In genomic region chr1:94068831-94069648, GRCh38 we compare ENCODE assay signal across 1 cellular context.
TF ChIP-seq lines count a peak whose summit lies in the region.

No MANE protein-coding gene starts in this region.

TF ChIP-seq in HepG2, 621 proteins besides CTCF, POLR2A, EP300 and RAD21 (continued from another document and continues in another):
- no peak for TF ChIP-seq TIGD3 (CRISPR knock-in tag; IDR thresholded peaks at IDR 0.05; ENCODE audit: borderline replicate concordance)
- peak; percentile 40; the same call in 1 of the 2 replicates for TF ChIP-seq RXRA (CRISPR knock-in tag; IDR thresholded peaks at IDR 0.05)
- peak; percentile 59; the same call in 1 of the 2 replicates for TF ChIP-seq PPARG (CRISPR knock-in tag; conservative IDR thresholded peaks at IDR 0.05)
- peak; percentile 46; the same call in 1 of the 2 replicates for TF ChIP-seq ZNF784 (CRISPR knock-in tag; IDR thresholded peaks at IDR 0.05; ENCODE audit: borderline replicate concordance)
- no peak for TF ChIP-seq TCF12 (IDR thresholded peaks at IDR 0.05)
- TF ChIP-seq TCF12 (CRISPR knock-in tag; IDR thresholded peaks at IDR 0.05), result no peak
- no peak for TF ChIP-seq ZFAT (CRISPR knock-in tag; conservative IDR thresholded peaks at IDR 0.05)
- TF ChIP-seq PRDM4 (CRISPR knock-in tag; IDR thresholded peaks at IDR 0.05; ENCODE audit: borderline replicate concordance), result no peak
- TF ChIP-seq ZNF577 (CRISPR knock-in tag; IDR thresholded peaks at IDR 0.05; ENCODE audit: borderline replicate concordance, low read depth), result no peak
- no peak for TF ChIP-seq PHF8 (CRISPR knock-in tag; IDR thresholded peaks at IDR 0.05)
- no peak for TF ChIP-seq RBM22 (optimal IDR thresholded peaks at IDR 0.05; ENCODE audit: low read length)
- no peak for TF ChIP-seq KMT2B (CRISPR knock-in tag; IDR thresholded peaks at IDR 0.05)
- TF ChIP-seq ZNF160 (CRISPR knock-in tag; IDR thresholded peaks at IDR 0.05), result 0 out of 2 replicates have a peak, but pooled peaks have one; percentile 7
- peak; percentile 47 for TF ChIP-seq MAFF (IDR thresholded peaks at IDR 0.05; ENCODE audit: low read depth, low read length)
- TF ChIP-seq FOSL2 (CRISPR knock-in tag; IDR thresholded peaks at IDR 0.05), result peak; percentile 82
- no peak for TF ChIP-seq MLLT10 (CRISPR knock-in tag; IDR thresholded peaks at IDR 0.05)
- TF ChIP-seq ZNF691 (CRISPR knock-in tag; IDR thresholded peaks at IDR 0.05; ENCODE audit: borderline replicate concordance, low read depth), result peak; percentile 69; the same call in 1 of the 2 replicates
- peak; percentile 78 for TF ChIP-seq RARA (CRISPR knock-in tag; IDR thresholded peaks at IDR 0.05)
- no peak for TF ChIP-seq ZNF616 (CRISPR knock-in tag; IDR thresholded peaks at IDR 0.05; ENCODE audit: low read depth)
- peak; percentile 58; the same call in 1 of the 2 replicates for TF ChIP-seq ATF2 (CRISPR knock-in tag; IDR thresholded peaks at IDR 0.05)
- TF ChIP-seq SMAD1 (CRISPR knock-in tag; IDR thresholded peaks at IDR 0.05; ENCODE audit: borderline replicate concordance, low read depth), result no peak
- peak; percentile 76 for TF ChIP-seq HDAC2 (CRISPR knock-in tag; IDR thresholded peaks at IDR 0.05)
- TF ChIP-seq ZFP36L2 (CRISPR knock-in tag; IDR thresholded peaks at IDR 0.05), result no peak
- no peak for TF ChIP-seq KLF11 (CRISPR knock-in tag; IDR thresholded peaks at IDR 0.05)
- no peak for TF ChIP-seq PLRG1 (conservative IDR thresholded peaks at IDR 0.05)
- no peak for TF ChIP-seq SRF (IDR thresholded peaks at IDR 0.05; ENCODE audit: low read depth, low read length)
- no peak for TF ChIP-seq GPN1 (CRISPR knock-in tag; IDR thresholded peaks at IDR 0.05; ENCODE audit: borderline replicate concordance)
- TF ChIP-seq ZBTB46 (CRISPR knock-in tag; IDR thresholded peaks at IDR 0.05; ENCODE audit: borderline replicate concordance), result peak; percentile 86; the same call in 1 of the 2 replicates
- peak; percentile 76; the same call in 1 of the 2 replicates for TF ChIP-seq ZNF276 (CRISPR knock-in tag; IDR thresholded peaks at IDR 0.05; ENCODE audit: low read depth)
- TF ChIP-seq GATA4 (IDR thresholded peaks at IDR 0.05; ENCODE audit: borderline replicate concordance, low read depth), result no peak
- no peak for TF ChIP-seq SMAD3 (CRISPR knock-in tag; IDR thresholded peaks at IDR 0.05)
- TF ChIP-seq PTBP1 (IDR thresholded peaks at IDR 0.05; ENCODE audit: low read depth, low read length, poor library complexity, severe bottlenecking), result no peak
- TF ChIP-seq ZNF143 (CRISPR knock-in tag; IDR thresholded peaks at IDR 0.05), result no peak
- TF ChIP-seq ZNF432 (CRISPR knock-in tag; IDR thresholded peaks at IDR 0.05; ENCODE audit: borderline replicate concordance), result no peak
- no peak for TF ChIP-seq MXD3 (CRISPR knock-in tag; IDR thresholded peaks at IDR 0.05)
- no peak for TF ChIP-seq ZFP37 (CRISPR knock-in tag; IDR thresholded peaks at IDR 0.05; ENCODE audit: borderline replicate concordance)
- TF ChIP-seq ZNF30 (CRISPR knock-in tag; IDR thresholded peaks at IDR 0.05), result no peak
- peak; percentile 62 for TF ChIP-seq FOXP4 (CRISPR knock-in tag; IDR thresholded peaks at IDR 0.05)
- TF ChIP-seq ZNF552 (CRISPR knock-in tag; IDR thresholded peaks at IDR 0.05; ENCODE audit: borderline replicate concordance), result 0 out of 2 replicates have a peak, but pooled peaks have one; percentile 37
- no peak for TF ChIP-seq KLF12 (CRISPR knock-in tag; IDR thresholded peaks at IDR 0.05; ENCODE audit: borderline replicate concordance)
- no peak for TF ChIP-seq RFX5 (IDR thresholded peaks at IDR 0.05; ENCODE audit: low read depth, low read length)
- no peak for TF ChIP-seq IKZF4 (CRISPR knock-in tag; IDR thresholded peaks at IDR 0.05; ENCODE audit: borderline replicate concordance, low read depth, not compliant biosample characterization)
- no peak for TF ChIP-seq ATF4 (CRISPR knock-in tag; IDR thresholded peaks at IDR 0.05)
- TF ChIP-seq NCOR1 (IDR thresholded peaks at IDR 0.05; ENCODE audit: borderline replicate concordance, low read length), result no peak
- no peak for TF ChIP-seq ISX (CRISPR knock-in tag; conservative IDR thresholded peaks at IDR 0.05)
- no peak for TF ChIP-seq AFF4 (CRISPR knock-in tag; IDR thresholded peaks at IDR 0.05)
- TF ChIP-seq ZNF121 (CRISPR knock-in tag; IDR thresholded peaks at IDR 0.05), result no peak
- TF ChIP-seq MEF2D (CRISPR knock-in tag; IDR thresholded peaks at IDR 0.05), result no peak; the same call in 1 of the 2 replicates
- no peak for TF ChIP-seq SIN3A (IDR thresholded peaks at IDR 0.05; ENCODE audit: borderline replicate concordance, low read depth, low read length)
- no peak; the same call in 1 of the 2 replicates for TF ChIP-seq IRX3 (CRISPR knock-in tag; IDR thresholded peaks at IDR 0.05; ENCODE audit: borderline replicate concordance, low read depth)
